ENCODE assay signal across 13 cellular contexts in the genomic region with DNA sequence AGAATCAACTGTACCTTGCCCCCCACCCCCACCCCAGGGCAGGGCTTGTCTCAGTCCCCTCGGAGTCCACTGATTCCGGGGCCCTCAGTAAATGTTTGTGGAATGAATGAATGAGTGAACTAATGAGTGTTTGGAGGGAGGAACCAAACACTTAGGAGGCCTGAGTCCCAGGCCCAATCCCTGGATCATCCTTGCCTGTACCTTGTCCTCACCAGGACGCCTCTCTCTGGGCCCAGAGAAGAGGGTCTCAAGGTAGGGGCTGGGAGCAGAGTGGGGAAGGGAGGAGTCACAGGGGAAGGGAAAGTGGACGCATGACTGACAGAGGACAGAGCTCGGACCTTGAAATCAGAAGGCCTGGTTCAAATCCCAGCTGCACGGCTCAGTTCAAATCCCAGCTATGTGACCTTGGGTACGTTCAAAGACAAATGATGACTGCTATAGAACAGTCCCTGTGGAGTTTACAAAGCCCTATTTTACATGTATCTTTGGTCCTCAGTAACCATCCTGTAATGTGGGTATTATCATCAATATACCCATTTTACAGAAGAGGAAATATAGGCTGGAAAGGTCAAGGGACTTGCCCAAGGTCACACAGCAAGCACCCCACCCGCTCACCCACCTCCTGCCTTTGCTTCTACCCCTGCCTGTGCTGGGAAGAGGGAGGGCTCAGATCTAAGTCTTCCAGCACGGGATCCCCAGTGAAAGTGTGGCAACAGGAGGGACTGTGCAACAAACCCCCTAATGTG. TPM values are rescaled to one million over a fixed set of nuclear protein-coding genes. Genes with fewer than 3 reads are reported as not detected.
"Had no signal": no experiment of that assay in that cellular context is flagged by ENCODE, and none has a peak within 500 bp of the region (broad histone marks: within the 10 kb centered on the region; RNA-seq: fewer than 3 reads in every experiment).

No MANE protein-coding gene starts in this region.

- H3K4me3 ChIP-seq: gastroesophageal sphincter, lung, pancreas had no signal

- H3K9me3 Mint-ChIP-seq: activated B cell treated with CpG ODN at 0.5 μM for 24 hours, mesothelial cell of epicardium had no signal

- H3K36me3 ChIP-seq: gastroesophageal sphincter, pancreas had no signal

- H3K27ac Mint-ChIP-seq: activated B cell treated with CpG ODN at 0.5 μM for 24 hours, mesothelial cell of epicardium had no signal

- DNase-seq: activated B cell treated with CpG ODN at 0.5 μM for 24 hours; activated CD4-positive, alpha-beta T cell treated with anti-CD3 and anti-CD28 coated beads for 48 hours; activated naive CD4-positive, alpha-beta T cell; islet precursor cell; pancreas; stimulated activated CD4-positive, alpha-beta T cell treated with anti-CD3 and anti-CD28 coated beads, Interleukin-1b, Interleukin-23, amount 100 ng/mL, for 48 hours; SW 1271 had no signal

- H3K36me3 Mint-ChIP-seq: mesothelial cell of epicardium had no signal

- H3K4me3 Mint-ChIP-seq: activated B cell treated with CpG ODN at 0.5 μM for 24 hours, mesothelial cell of epicardium had no signal

- H3K9me3 ChIP-seq: gastroesophageal sphincter, pancreas had no signal

- ATAC-seq: gastroesophageal sphincter, pancreas had no signal

- H3K27ac ChIP-seq: gastroesophageal sphincter, pancreas had no signal

- H3K4me1 ChIP-seq: pancreas had no signal

- H3K27me3 ChIP-seq: gastroesophageal sphincter, pancreas had no signal

RNA-seq across cellular contexts. Expression of gene SLC4A1, which starts 18.3 kb away (rescaled TPM):
- total RNA-seq: astrocyte; bronchial epithelial cell; mesothelial cell of epicardium; T-helper 2 cell treated with Interferon-gamma antibody and Interleukin-4, amounts not matched to agents 100 ng/mL and 5 ng/mL, for 36 hours had no signal
